ENCODE assay signal across 14 cellular contexts in the genomic region with DNA sequence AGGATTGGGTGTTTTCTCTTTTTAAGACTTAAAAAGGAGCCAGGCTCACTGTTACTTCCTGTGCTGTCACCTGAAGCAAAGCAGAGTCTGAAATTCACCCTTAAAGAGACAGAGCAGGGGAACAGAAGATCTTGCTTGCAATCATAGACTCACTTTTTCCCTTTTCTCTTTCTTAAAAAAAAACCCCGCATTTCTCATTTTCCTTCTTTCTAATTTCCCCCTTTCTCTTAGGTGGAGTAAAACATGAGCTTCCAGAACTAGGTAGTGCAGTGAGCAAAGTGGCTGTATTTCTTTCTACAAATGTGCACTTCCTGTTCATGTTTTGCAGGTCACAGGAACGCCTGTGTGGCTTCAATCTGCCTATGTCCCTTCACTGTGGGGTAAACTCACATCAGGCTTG.
DNase-seq lines count a peak whose midpoint lies in the region; ATAC-seq lines count a peak whose summit lies in the region.
"Had no signal": no experiment of that assay in that cellular context is flagged by ENCODE, and none has a peak within 500 bp of the region (broad histone marks: within the 10 kb centered on the region; RNA-seq: fewer than 3 reads in every experiment).

No MANE protein-coding gene starts in this region.

- H2AFZ ChIP-seq in mesenchymal stem cell (ENCODE audit: low read depth, low read length) = no peak overlapping the region

- no peak overlapping the region for H3K4me2 ChIP-seq in mesenchymal stem cell (ENCODE audit: low read length, poor library complexity, severe bottlenecking)

- peaks cover 50% of the 10 kb centered on the region for H3K4me1 ChIP-seq in CD8-positive, alpha-beta memory T cell (ENCODE audit: insufficient read depth, low read length)
- H3K4me1 ChIP-seq in mesenchymal stem cell (ENCODE audit: control insufficient read depth, insufficient read depth, low read depth, low read length) = no peaks in the 10 kb centered on the region
- H3K4me1 ChIP-seq: SJSA1 had no signal

- peaks cover 0 to 5% (median 0%) of the 10 kb centered on the region in 3 donors for H3K4me1 Mint-ChIP-seq in CD8-positive, alpha-beta memory T cell
- peaks cover 0 to 5% (median 0%) of the 10 kb centered on the region in 3 donors for H3K4me1 Mint-ChIP-seq in T-cell
- H3K4me1 Mint-ChIP-seq: CD14-positive monocyte had no signal

- peak in 2 of 5 donors; percentile 16 to 38 for DNase-seq in CD8-positive, alpha-beta memory T cell
- peak in 7 of 34 experiments; percentile 3 to 32 (median 12) for DNase-seq in T-cell
- no peak for DNase-seq in mesenchymal stem cell
- DNase-seq in midbrain (lab: John Stamatoyannopoulos, UW) = no peak
- no peak for DNase-seq in A172 (ENCODE audit: low spot score)
- no peak for DNase-seq in DMS79 (lab: John Stamatoyannopoulos, UW)
- no peak for DNase-seq in effector CD4-positive, alpha-beta T cell
- DNase-seq: activated gamma-delta T cell treated with Interleukin-2 at 50 U/mL for 16 hours; NCI-H146; NCI-H526; stimulated activated CD4-positive, alpha-beta T cell treated with anti-CD3 and anti-CD28 coated beads, Interleukin-2, amount 100 ng/mL, for 48 hours had no signal

- H3K4ac ChIP-seq in mesenchymal stem cell (ENCODE audit: low read depth in 1 of 2, low read length in 2 of 2) = no peak overlapping the region

- ATAC-seq in GM19351 (IDR thresholded peaks at IDR 0.05; ENCODE audit: unreplicated experiment) (peak; percentile 53), T-cell (replicated peaks in 1 of 4) (peak; percentile 81 to 94 (median 89))

- H2BK120ac ChIP-seq in mesenchymal stem cell (ENCODE audit: low read depth, low read length) = no peak overlapping the region

- no peaks in the 10 kb centered on the region for H3K79me1 ChIP-seq in mesenchymal stem cell (replicated peaks; ENCODE audit: low read length, poor library complexity, severe bottlenecking)

- CTCF ChIA-PET in CD8-positive, alpha-beta memory T cell (lab: Charles Lee) = no interaction called here
- CTCF ChIA-PET in T-cell (lab: Charles Lee) = no interaction called here

- H2AK5ac ChIP-seq in mesenchymal stem cell (ENCODE audit: low read length, severe bottlenecking) = no peak overlapping the region

- peak overlapping the region in 7 of 8 donors; percentile 44 to 89 (median 64) for H3K27ac Mint-ChIP-seq in CD8-positive, alpha-beta memory T cell
- H3K27ac Mint-ChIP-seq in T-cell = no peak overlapping the region

- H2BK12ac ChIP-seq in mesenchymal stem cell (ENCODE audit: low read length in 2 of 2) = no peak overlapping the region

- peaks cover 0 to 2% (median 0%) of the 10 kb centered on the region in 5 donors for H3K9me3 Mint-ChIP-seq in CD8-positive, alpha-beta memory T cell
- H3K9me3 Mint-ChIP-seq in T-cell = no peaks in the 10 kb centered on the region

- H3K9ac ChIP-seq in mesenchymal stem cell (ENCODE audit: low read length) = no peak overlapping the region

- peak overlapping the region; percentile 94 for H2BK15ac ChIP-seq in mesenchymal stem cell (ENCODE audit: low read depth, poor library complexity, severe bottlenecking)

- no peaks in the 10 kb centered on the region for H3K27me3 Mint-ChIP-seq in CD8-positive, alpha-beta memory T cell
- no peaks in the 10 kb centered on the region for H3K27me3 Mint-ChIP-seq in T-cell

- H3K23ac ChIP-seq in mesenchymal stem cell (ENCODE audit: low read length in 2 of 2) = no peak overlapping the region

- no peak overlapping the region for H4K8ac ChIP-seq in mesenchymal stem cell (ENCODE audit: low read length)

- H3K14ac ChIP-seq in mesenchymal stem cell (ENCODE audit: low read length in 2 of 2) = no peak overlapping the region

- H3K27me3 ChIP-seq in CD8-positive, alpha-beta memory T cell (ENCODE audit: insufficient read depth, low read length, poor library complexity, severe bottlenecking) = no peaks in the 10 kb centered on the region
- H3K27me3 ChIP-seq in mesenchymal stem cell (ENCODE audit: control insufficient read depth in 1 of 2, insufficient read depth in 1 of 2, low read length in 2 of 2) = peaks cover 0 to 4% of the 10 kb centered on the region in 2 experiments
- H3K27me3 ChIP-seq: SJSA1 had no signal

- no peaks in the 10 kb centered on the region for H3K36me3 ChIP-seq in CD8-positive, alpha-beta memory T cell (ENCODE audit: insufficient read depth, low read length)
- H3K36me3 ChIP-seq in mesenchymal stem cell (ENCODE audit: control insufficient read depth in 1 of 2, insufficient read depth in 2 of 2, low read depth in 1 of 2, low read length in 2 of 2) = no peaks in the 10 kb centered on the region
- H3K36me3 ChIP-seq: SJSA1 had no signal

- H3K4me3 Mint-ChIP-seq in CD8-positive, alpha-beta memory T cell = peak overlapping the region; percentile 66 to 81 (median 75)
- H3K4me3 Mint-ChIP-seq in T-cell = peak overlapping the region in 2 of 3 donors; percentile 52 to 55
- H3K4me3 Mint-ChIP-seq: CD14-positive monocyte had no signal

- no peaks in the 10 kb centered on the region for H3K9me3 ChIP-seq in CD8-positive, alpha-beta memory T cell (ENCODE audit: low read length)
- peaks cover 6% of the 10 kb centered on the region for H3K9me3 ChIP-seq in mesenchymal stem cell (ENCODE audit: control insufficient read depth, low read length)
- H3K9me3 ChIP-seq: SJSA1 had no signal

- H3K36me3 Mint-ChIP-seq in CD8-positive, alpha-beta memory T cell = no peaks in the 10 kb centered on the region
- no peaks in the 10 kb centered on the region for H3K36me3 Mint-ChIP-seq in T-cell
- H3K36me3 Mint-ChIP-seq: CD14-positive monocyte had no signal

- peak overlapping the region; percentile 40 for H3K4me3 ChIP-seq in CD8-positive, alpha-beta memory T cell (ENCODE audit: low read length)
- no peak overlapping the region for H3K4me3 ChIP-seq in mesenchymal stem cell (ENCODE audit: insufficient read depth in 1 of 2, low read depth in 1 of 2, low read length in 2 of 2)
- H3K4me3 ChIP-seq: SJSA1 had no signal

- H3K18ac ChIP-seq in mesenchymal stem cell (ENCODE audit: low read depth in 1 of 2, low read length in 2 of 2) = no peak overlapping the region

- H2BK5ac ChIP-seq in mesenchymal stem cell (ENCODE audit: low read depth, low read length, poor library complexity, severe bottlenecking) = no peak overlapping the region

- no peak overlapping the region for H3K27ac ChIP-seq in CD8-positive, alpha-beta memory T cell (ENCODE audit: low read depth, low read length)
- no peak overlapping the region for H3K27ac ChIP-seq in mesenchymal stem cell (ENCODE audit: low read length, poor library complexity, severe bottlenecking)
- H3K27ac ChIP-seq: SJSA1 had no signal

- H4K91ac ChIP-seq in mesenchymal stem cell (ENCODE audit: low read length) = no peak overlapping the region

- 82% methylated on average over 1 of the region's 2 CpGs for WGBS in mesenchymal stem cell

- POLR2A ChIA-PET in CD8-positive, alpha-beta memory T cell (lab: Charles Lee) = no interaction called here
- POLR2A ChIA-PET in T-cell (lab: Charles Lee) = interaction anchor here in 1 of 2 donors (0.6 kb wide), 1 partner anchor 136 kb away, joined by 3 read pairs; no protein-coding TSS in a partner anchor

Comparison
In these comparisons a context has a peak if more than half of its experiments do, and no peak if none do; other contexts are left out.
1. H3K27ac Mint-ChIP-seq: peak in CD8-positive, alpha-beta memory T cell (7 of 8); none in T-cell (0 of 2).